ENCODE assay signal across 19 cellular contexts in genomic region chr12:96444403-96444802, GRCh38. TPM values are rescaled to one million over a fixed set of nuclear protein-coding genes. Genes with fewer than 3 reads are reported as not detected.
DNase-seq lines count a peak whose midpoint lies in the region; ATAC-seq and TF ChIP-seq lines count a peak whose summit lies in the region.
"Had no signal": no experiment of that assay in that cellular context is flagged by ENCODE, and none has a peak within 500 bp of the region (broad histone marks: within the 10 kb centered on the region; RNA-seq: fewer than 3 reads in every experiment).

No MANE protein-coding gene starts in this region.

- H3K36me3 ChIP-seq in PC-9 (ENCODE audit: low read depth) (no peaks in the 10 kb centered on the region), spleen (no peaks in the 10 kb centered on the region), esophagus squamous epithelium (no peaks in the 10 kb centered on the region)
- H3K36me3 ChIP-seq: colonic mucosa, prostate gland had no signal

- 88 to 97% (median 95%) methylated on average over 10 of the region's 10 CpGs for WGBS in spleen, 5 donors
- WGBS in esophagus squamous epithelium, 2 donors, result 94 to 96% methylated on average over 6 to 10 of the region's 10 CpGs

- H3K4me2 ChIP-seq in PC-9, result no peak overlapping the region

- peaks cover 0 to 4% of the 10 kb centered on the region in 2 donors for H3K9me3 Mint-ChIP-seq in activated naive CD4-positive, alpha-beta T cell treated with anti-CD3 and anti-CD28 coated beads, Interleukin-2, amount 50 U/mL, for 72 hours
- H3K9me3 Mint-ChIP-seq in endothelial cell (ENCODE audit: unreplicated experiment), result no peaks in the 10 kb centered on the region

- H2AFZ ChIP-seq in PC-9, result no peak overlapping the region

- H3K36me3 Mint-ChIP-seq in activated naive CD4-positive, alpha-beta T cell treated with anti-CD3 and anti-CD28 coated beads, Interleukin-2, amount 50 U/mL, for 72 hours, result peaks cover 0 to 6% of the 10 kb centered on the region in 2 donors
- H3K36me3 Mint-ChIP-seq in endothelial cell (ENCODE audit: low read depth, unreplicated experiment), result no peaks in the 10 kb centered on the region
- H3K36me3 Mint-ChIP-seq: brain had no signal

- H3K27me3 Mint-ChIP-seq in endothelial cell (ENCODE audit: unreplicated experiment), result peaks cover 13% of the 10 kb centered on the region

- H3K9me3 ChIP-seq in PC-9 (ENCODE audit: insufficient read depth, low read depth) (no peaks in the 10 kb centered on the region), spleen (no peaks in the 10 kb centered on the region), esophagus squamous epithelium (no peaks in the 10 kb centered on the region)
- H3K9me3 ChIP-seq: colonic mucosa, prostate gland had no signal

- POLR2A ChIA-PET in PC-9 (lab: Charles Lee; ENCODE audit: unreplicated experiment), result no interaction called here

- TF ChIP-seq POLR2A in spleen (IDR thresholded peaks at IDR 0.05) (no peak), esophagus squamous epithelium (IDR thresholded peaks at IDR 0.05) (no peak)

- BruUV-seq in PC-9 (replicated peaks; lab: Mats Ljungman, UMichigan), result no TSS peak

- H3K4me1 ChIP-seq in PC-9 (replicated peaks; ENCODE audit: insufficient read depth) (peaks cover 40% of the 10 kb centered on the region), spleen (peaks cover 11 to 36% (median 25%) of the 10 kb centered on the region in 6 donors), esophagus squamous epithelium (no peaks in the 10 kb centered on the region)
- H3K4me1 ChIP-seq: colonic mucosa, prostate gland had no signal

- H3K9me2 ChIP-seq in PC-9 (ENCODE audit: insufficient read depth), result no peaks in the 10 kb centered on the region

- peaks cover 25% of the 10 kb centered on the region for H3F3A ChIP-seq in PC-9 (ENCODE audit: insufficient read depth, low read depth)

- ATAC-seq in activated naive CD4-positive, alpha-beta T cell treated with anti-CD3 and anti-CD28 coated beads, Interleukin-2, amount 50 U/mL, for 72 hours, result no peak
- ATAC-seq: HCT116 had no signal

- H3K4me3 ChIP-seq in PC-9, result no peak overlapping the region
- H3K4me3 ChIP-seq in spleen, result no peak overlapping the region
- H3K4me3 ChIP-seq in esophagus squamous epithelium, result no peak overlapping the region
- H3K4me3 ChIP-seq: colonic mucosa, prostate gland had no signal

- H3K4me1 Mint-ChIP-seq in endothelial cell (ENCODE audit: unreplicated experiment), result peaks cover 42% of the 10 kb centered on the region

- peak overlapping the region; percentile 69 for H3K4me3 Mint-ChIP-seq in endothelial cell (ENCODE audit: unreplicated experiment)
- H3K4me3 Mint-ChIP-seq: brain had no signal

- peak overlapping the region; percentile 62 to 98 for H3K27ac Mint-ChIP-seq in activated naive CD4-positive, alpha-beta T cell treated with anti-CD3 and anti-CD28 coated beads, Interleukin-2, amount 50 U/mL, for 72 hours
- H3K27ac Mint-ChIP-seq in endothelial cell (ENCODE audit: unreplicated experiment), result peak overlapping the region; percentile 99
- H3K27ac Mint-ChIP-seq: brain had no signal

- H3K79me2 ChIP-seq in PC-9 (ENCODE audit: low read depth), result no peaks in the 10 kb centered on the region

- CTCF ChIA-PET in PC-9 (lab: Charles Lee), result no interaction called here

- intact Hi-C loops in PC-9 (cut with micrococcal nuclease; ENCODE audit: unreplicated experiment) (loop anchor here (2.0 kb wide), 1 partner anchor 44 kb away; the partner anchor contains the start of gene CFAP54), spleen (cut with DNase I; ENCODE audit: low total_unique reads) (no loop called here), esophagus squamous epithelium (cut with DNase I) (no loop called here)

- DNase-seq in activated naive CD4-positive, alpha-beta T cell treated with anti-CD3 and anti-CD28 coated beads, Interleukin-2, amount 50 U/mL, for 72 hours (ENCODE audit: low spot score in 2 of 2), result no peak
- no peak for DNase-seq in activated naive CD4-positive, alpha-beta T cell treated with Interleukin-2 at 50 U/mL for 16 hours
- DNase-seq in PC-9, result no peak
- DNase-seq in endothelial cell (ENCODE audit: low spot score), result no peak
- no peak for DNase-seq in spleen
- no peak for DNase-seq in esophagus squamous epithelium (lab: John Stamatoyannopoulos, UW)
- DNase-seq in activated effector memory CD4-positive, alpha-beta T cell treated with anti-CD3 and anti-CD28 coated beads, Interleukin-2, amount 50 U/mL, for 16 hours, result no peak
- no peak for DNase-seq in NOMO-1 treated with dmso at 0.1 percent for 144 hours (lab: John Stamatoyannopoulos, UW; ENCODE audit: unreplicated experiment)
- DNase-seq: colonic mucosa; DMS79; MM.1S; NCI-H1694; NCI-H774; OCI-M1; small intestine; stimulated activated CD4-positive, alpha-beta T cell treated with anti-CD3 and anti-CD28 coated beads, Interleukin-4, amount 100 ng/mL, for 24 hours had no signal

- H3K27ac ChIP-seq in PC-9, result peak overlapping the region; percentile 90; the same call in 1 of the 2 replicates
- peak overlapping the region in 5 of 8 donors; percentile 81 to 89 (median 87) for H3K27ac ChIP-seq in spleen
- no peak overlapping the region for H3K27ac ChIP-seq in esophagus squamous epithelium
- H3K27ac ChIP-seq: prostate gland had no signal

- H3K27me3 ChIP-seq in PC-9 (ENCODE audit: insufficient read depth, low read depth) (no peaks in the 10 kb centered on the region), spleen (replicated peaks in 1 of 7) (no peaks in the 10 kb centered on the region), esophagus squamous epithelium (no peaks in the 10 kb centered on the region)
- H3K27me3 ChIP-seq: colonic mucosa had no signal

- TF ChIP-seq CTCF in PC-9 (conservative IDR thresholded peaks at IDR 0.05) (no peak), endothelial cell (IDR thresholded peaks at IDR 0.05; ENCODE audit: unreplicated experiment) (no peak), spleen (IDR thresholded peaks at IDR 0.05 in 8 of 11, conservative IDR thresholded peaks at IDR 0.05 in 3 of 11) (no peak), esophagus squamous epithelium (IDR thresholded peaks at IDR 0.05) (no peak)

- H4K20me1 ChIP-seq in PC-9 (ENCODE audit: insufficient read depth), result no peaks in the 10 kb centered on the region

RNA-seq across cellular contexts. Expression of gene CDK17, which starts 44.2 kb away (rescaled TPM):
- total RNA-seq in activated naive CD4-positive, alpha-beta T cell treated with anti-CD3 and anti-CD28 coated beads, Interleukin-2, amount 50 U/mL, for 72 hours, result 10 to 100 TPM; 43.5 to 51.0 TPM
- total RNA-seq in PC-9 (2021) (22.5 and 29.0 TPM in 2 replicates), endothelial cell (ENCODE audit: unreplicated experiment) (112 TPM), spleen (100 to 1,000 TPM in 1 of 7 donors, 10 to 100 TPM in 6; 56.6 to 108 (median 71.6) TPM), esophagus squamous epithelium (10 to 100 TPM; 15.4 to 37.4 (median 19.9) TPM)
- polyA plus RNA-seq in spleen, result 10 to 100 TPM; 12.9 to 18.0 (median 15.8) TPM

RNA-seq across cellular contexts. Expression of gene CFAP54, which starts 45.0 kb away (rescaled TPM):
- under 1 TPM; 0.30 to 0.31 TPM for total RNA-seq in activated naive CD4-positive, alpha-beta T cell treated with anti-CD3 and anti-CD28 coated beads, Interleukin-2, amount 50 U/mL, for 72 hours
- total RNA-seq in PC-9 (2021), result 7.1 and 16.4 TPM in 2 replicates
- 2.5 TPM for total RNA-seq in endothelial cell (ENCODE audit: unreplicated experiment)
- 1 to 10 TPM; 1.1 to 3.6 (median 2.7) TPM for total RNA-seq in spleen
- under 1 TPM; 0.09 to 0.59 (median 0.42) TPM for polyA plus RNA-seq in spleen
- under 1 TPM in 3 of 4 donors, not detected in 1; 0.22 to 0.62 (median 0.57) TPM for total RNA-seq in esophagus squamous epithelium

Comparison
In these comparisons a context has a peak if more than half of its experiments do, and no peak if none do; other contexts are left out.
1. H3K27ac ChIP-seq: peak in PC-9 (single experiment) and spleen (5 of 8); none in esophagus squamous epithelium (0 of 4).